In genomic region chr5:62779010-62779422, GRCh38 we compare ENCODE assay signal across 8 cellular contexts.
DNase-seq lines count a peak whose midpoint lies in the region; ATAC-seq and TF ChIP-seq lines count a peak whose summit lies in the region.

No MANE protein-coding gene starts in this region.

- peaks cover 7% of the 10 kb centered on the region for H3K4me1 ChIP-seq in OCI-LY1 (ENCODE audit: insufficient read depth, low read length, severe bottlenecking)
- no peaks in the 10 kb centered on the region for H3K4me1 ChIP-seq in colonic mucosa
- no peaks in the 10 kb centered on the region for H3K4me1 ChIP-seq in liver (ENCODE audit: control insufficient read depth in 4 of 4, insufficient read depth in 4 of 4, low read length in 3 of 4)
- no peaks in the 10 kb centered on the region for H3K4me1 ChIP-seq in vagina

- no peak overlapping the region for H2AFZ ChIP-seq in OCI-LY1 (ENCODE audit: low read length)

- CTCF ChIA-PET in AG04449 (lab: Yijun Ruan, JAX), result interaction anchor here (0.6 to 2.8 kb wide), 18 partner anchors 8 to 391 kb away, joined by 3 to 40 read pairs (median 4); partner anchors contain the start of gene DIMT1

- no peaks in the 10 kb centered on the region for H3F3A ChIP-seq in OCI-LY1 (ENCODE audit: insufficient read depth, low read length)

- no peaks in the 10 kb centered on the region for H3K27me3 ChIP-seq in OCI-LY1 (ENCODE audit: insufficient read depth, low read length)
- H3K27me3 ChIP-seq in colonic mucosa, result no peaks in the 10 kb centered on the region
- no peaks in the 10 kb centered on the region for H3K27me3 ChIP-seq in liver (ENCODE audit: control insufficient read depth in 4 of 4, insufficient read depth in 4 of 4, low read length in 3 of 4)
- no peaks in the 10 kb centered on the region for H3K27me3 ChIP-seq in vagina

- intact Hi-C loops in colonic mucosa (cut with DNase I), result loop anchor here (5.0 kb wide), 1 partner anchor 317 kb away; no protein-coding TSS in a partner anchor
- intact Hi-C loops in vagina (cut with DNase I), result no loop called here

- no peaks in the 10 kb centered on the region for H3K9me2 ChIP-seq in OCI-LY1 (ENCODE audit: low read depth, low read length)

- WGBS in liver, result 19% methylated on average over 5 of the region's 5 CpGs

- TF ChIP-seq RAD21 in liver (IDR thresholded peaks at IDR 0.05), result peak; percentile 85 to 87

- no peak for TF ChIP-seq POLR2A in vagina (IDR thresholded peaks at IDR 0.05)

- H3K36me3 ChIP-seq in OCI-LY1 (ENCODE audit: insufficient read depth, low read length) (no peaks in the 10 kb centered on the region), colonic mucosa (no peaks in the 10 kb centered on the region), liver (ENCODE audit: control insufficient read depth in 4 of 4, insufficient read depth in 3 of 4, low read depth in 1 of 4, low read length in 3 of 4) (no peaks in the 10 kb centered on the region), vagina (no peaks in the 10 kb centered on the region)

- H3K9ac ChIP-seq in OCI-LY1 (ENCODE audit: low read length), result no peak overlapping the region
- H3K9ac ChIP-seq in colonic mucosa (ENCODE audit: low read depth in 2 of 2, low read length in 2 of 2), result no peak overlapping the region
- H3K9ac ChIP-seq in liver (ENCODE audit: low read depth in 1 of 2, low read length in 2 of 2), result no peak overlapping the region

- H3K4me2 ChIP-seq in OCI-LY1 (ENCODE audit: low read length), result no peak overlapping the region

- H3K79me2 ChIP-seq in OCI-LY1 (ENCODE audit: insufficient read depth, low read length), result no peaks in the 10 kb centered on the region

- peak; percentile 14 for DNase-seq in AG04449 (ENCODE audit: low read depth, low spot score)
- peak; percentile 44 for DNase-seq in HPDE6-E6E7 (ENCODE audit: extremely low spot score)
- peak; percentile 20 for DNase-seq in colonic mucosa
- no peak for DNase-seq in vagina (ENCODE audit: extremely low spot score in 2 of 2)

- no peak for ATAC-seq in HG02840 (IDR thresholded peaks at IDR 0.05; ENCODE audit: low FRiP score, unreplicated experiment)

- H3K4me3 ChIP-seq in AG04449 (ENCODE audit: low read depth, low read length) (no peak overlapping the region), OCI-LY1 (ENCODE audit: low read depth, low read length, poor library complexity, severe bottlenecking) (no peak overlapping the region), colonic mucosa (no peak overlapping the region), liver (ENCODE audit: low read depth in 1 of 3, low read length in 3 of 3) (no peak overlapping the region), vagina (no peak overlapping the region)

- H3K27ac ChIP-seq in OCI-LY1 (ENCODE audit: low read depth, low read length, poor library complexity, severe bottlenecking) (no peak overlapping the region), colonic mucosa (no peak overlapping the region), liver (ENCODE audit: low read depth in 1 of 2, low read length in 2 of 2) (no peak overlapping the region), vagina (no peak overlapping the region)

- H3K9me3 ChIP-seq in OCI-LY1 (ENCODE audit: low read length) (no peaks in the 10 kb centered on the region), colonic mucosa (no peaks in the 10 kb centered on the region), liver (ENCODE audit: control insufficient read depth in 4 of 4, low read length in 3 of 4) (no peaks in the 10 kb centered on the region), vagina (no peaks in the 10 kb centered on the region)

- TF ChIP-seq CTCF in AG04449 (IDR thresholded peaks at IDR 0.05; ENCODE audit: insufficient read depth, low read length, missing control alignments) (peak; percentile 70), GM12874 (IDR thresholded peaks at IDR 0.05; ENCODE audit: insufficient read depth, low read depth, low read length) (peak; percentile 53), OCI-LY1 (IDR thresholded peaks at IDR 0.05; ENCODE audit: low read length) (peak; percentile 85), colonic mucosa (IDR thresholded peaks at IDR 0.05) (peak; percentile 58), liver (IDR thresholded peaks at IDR 0.05; ENCODE audit: low read depth, low read length, missing input control) (peak; percentile 68), vagina (IDR thresholded peaks at IDR 0.05) (peak; percentile 24 to 66 (median 48))

- no peaks in the 10 kb centered on the region for H4K20me1 ChIP-seq in OCI-LY1 (ENCODE audit: insufficient read depth, low read length)

- POLR2A ChIA-PET in AG04449 (lab: Yijun Ruan, JAX), result interaction anchor here (0.7 kb wide), 1 partner anchor 13 kb away, joined by 3 read pairs; no protein-coding TSS in a partner anchor

TF ChIP-seq in liver, 16 proteins besides CTCF, POLR2A, EP300 and RAD21:
- TF ChIP-seq YY1 (IDR thresholded peaks at IDR 0.05) (no peak), JUND (IDR thresholded peaks at IDR 0.05) (no peak), ATF3 (IDR thresholded peaks at IDR 0.05) (no peak), EGR1 (IDR thresholded peaks at IDR 0.05; ENCODE audit: low read depth in 2 of 2) (no peak), NR2F2 (IDR thresholded peaks at IDR 0.05) (no peak), RXRA (IDR thresholded peaks at IDR 0.05) (no peak), TAF1 (conservative IDR thresholded peaks at IDR 0.05) (no peak), FOXA1 (IDR thresholded peaks at IDR 0.05) (no peak), GABPA (IDR thresholded peaks at IDR 0.05 in 1 of 2, conservative IDR thresholded peaks at IDR 0.05 in 1 of 2) (no peak), SP1 (IDR thresholded peaks at IDR 0.05) (no peak), FOXA2 (IDR thresholded peaks at IDR 0.05) (no peak), ZBTB33 (IDR thresholded peaks at IDR 0.05) (no peak), HNF4G (IDR thresholded peaks at IDR 0.05) (no peak)

Comparison
In these comparisons a context has a peak if more than half of its experiments do, and no peak if none do; other contexts are left out.
1. DNase-seq: peak in AG04449 (single experiment), HPDE6-E6E7 (single experiment) and colonic mucosa (single experiment); none in vagina (0 of 2).
2. Peak in every context shown above with its lines, with median percentiles within 50 percentile points of each other: CTCF ChIP-seq.